ENCODE assay signal across 8 cellular contexts in the genomic region with DNA sequence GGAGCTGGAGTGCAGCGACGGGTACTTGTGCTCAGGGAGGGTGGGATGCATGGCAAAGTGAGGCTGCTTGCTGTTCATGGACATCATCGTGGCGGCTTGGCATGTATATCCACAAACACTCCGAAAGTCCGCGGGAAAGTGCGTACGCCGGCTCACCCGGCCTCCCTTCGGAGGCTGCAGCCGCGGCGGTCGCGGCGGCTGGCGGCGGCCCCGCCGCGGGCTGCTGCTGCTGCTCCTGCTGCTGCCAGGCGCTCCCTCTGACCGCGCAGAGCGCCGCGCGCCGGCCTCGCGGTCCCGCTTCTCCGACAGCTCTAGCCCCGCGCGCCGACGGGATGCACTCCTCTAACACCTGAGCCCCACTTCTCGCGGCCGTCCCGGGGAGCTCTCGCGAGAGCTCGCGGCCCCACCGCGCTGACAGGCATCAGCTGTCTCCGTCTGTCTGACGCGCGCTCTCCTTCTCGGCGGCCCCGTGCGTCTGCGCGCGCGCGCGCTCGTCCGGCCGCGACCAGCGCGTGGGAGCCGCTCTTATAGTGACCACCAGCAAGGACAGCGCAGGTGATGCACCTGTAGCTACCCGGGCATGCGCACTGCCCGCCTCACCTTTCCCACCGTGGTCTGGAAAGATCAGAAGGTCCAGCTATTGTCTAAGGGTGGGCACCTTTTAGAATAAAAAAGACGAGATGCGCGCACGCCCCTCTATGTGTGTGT. TPM values are rescaled to one million over a fixed set of nuclear protein-coding genes. Genes with fewer than 3 reads are reported as not detected.
DNase-seq lines count a peak whose midpoint lies in the region; ATAC-seq and TF ChIP-seq lines count a peak whose summit lies in the region.

A gene with protein sequence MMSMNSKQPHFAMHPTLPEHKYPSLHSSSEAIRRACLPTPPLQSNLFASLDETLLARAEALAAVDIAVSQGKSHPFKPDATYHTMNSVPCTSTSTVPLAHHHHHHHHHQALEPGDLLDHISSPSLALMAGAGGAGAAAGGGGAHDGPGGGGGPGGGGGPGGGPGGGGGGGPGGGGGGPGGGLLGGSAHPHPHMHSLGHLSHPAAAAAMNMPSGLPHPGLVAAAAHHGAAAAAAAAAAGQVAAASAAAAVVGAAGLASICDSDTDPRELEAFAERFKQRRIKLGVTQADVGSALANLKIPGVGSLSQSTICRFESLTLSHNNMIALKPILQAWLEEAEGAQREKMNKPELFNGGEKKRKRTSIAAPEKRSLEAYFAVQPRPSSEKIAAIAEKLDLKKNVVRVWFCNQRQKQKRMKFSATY (minus strand): TSS at position 313 of the 708 bp plus-strand sequence. CDS start 226 bp downstream, at position 87.

- no peaks in the 10 kb centered on the region for H3K36me3 Mint-ChIP-seq in T-cell
- peaks cover 5% of the 10 kb centered on the region for H3K36me3 Mint-ChIP-seq in stimulated activated effector memory CD8-positive, alpha-beta T cell treated with anti-CD3 and anti-CD28 coated beads, Interleukin-12 subunit alpha, Interleukin-12 subunit beta, amount 100 ng/mL, for 72 hours

- H3K9me3 Mint-ChIP-seq in T-cell, result peaks cover 0 to 4% (median 0%) of the 10 kb centered on the region in 3 donors
- H3K9me3 Mint-ChIP-seq in stimulated activated effector memory CD8-positive, alpha-beta T cell treated with anti-CD3 and anti-CD28 coated beads, Interleukin-12 subunit alpha, Interleukin-12 subunit beta, amount 100 ng/mL, for 72 hours, result no peaks in the 10 kb centered on the region

- peak within 1 kb of the TSS; percentile 75 to 81 (median 80) for H3K4me3 Mint-ChIP-seq in T-cell
- H3K4me3 Mint-ChIP-seq in stimulated activated effector memory CD8-positive, alpha-beta T cell treated with anti-CD3 and anti-CD28 coated beads, Interleukin-12 subunit alpha, Interleukin-12 subunit beta, amount 100 ng/mL, for 72 hours, result peak within 1 kb of the TSS; percentile 86

- peak within 1 kb of the TSS in 1 of 2 donors; percentile 66 for H3K27ac Mint-ChIP-seq in T-cell
- peak within 1 kb of the TSS; percentile 89 for H3K27ac Mint-ChIP-seq in stimulated activated effector memory CD8-positive, alpha-beta T cell treated with anti-CD3 and anti-CD28 coated beads, Interleukin-12 subunit alpha, Interleukin-12 subunit beta, amount 100 ng/mL, for 72 hours

- H3K27me3 Mint-ChIP-seq in T-cell, result peaks cover 82 to 90% of the 10 kb centered on the region in 2 donors

- H3K4me1 Mint-ChIP-seq in T-cell, result peaks cover 37 to 60% (median 41%) of the 10 kb centered on the region in 3 donors
- H3K4me1 Mint-ChIP-seq in stimulated activated effector memory CD8-positive, alpha-beta T cell treated with anti-CD3 and anti-CD28 coated beads, Interleukin-12 subunit alpha, Interleukin-12 subunit beta, amount 100 ng/mL, for 72 hours, result peaks cover 48% of the 10 kb centered on the region

- H3K27me3 ChIP-seq in brain microvascular endothelial cell (replicated peaks), result peaks cover 92% of the 10 kb centered on the region

- DNase-seq in GM10266 (ENCODE audit: extremely low spot score), result peak; percentile 93
- DNase-seq in HFF-Myc (ENCODE audit: extremely low read depth, low read depth), result no peak
- DNase-seq in NAMALWA (ENCODE audit: low spot score), result peak; percentile 88
- DNase-seq in T-cell, result peak in 31 of 34 experiments; percentile 22 to 59 (median 47)
- no peak for DNase-seq in brain microvascular endothelial cell
- peak; percentile 20 for DNase-seq in medulla oblongata (ENCODE audit: extremely low spot score)
- peak; percentile 34 to 73 for DNase-seq in stimulated activated effector memory CD8-positive, alpha-beta T cell treated with anti-CD3 and anti-CD28 coated beads, Interleukin-12 subunit alpha, Interleukin-12 subunit beta, amount 100 ng/mL, for 72 hours (ENCODE audit: low spot score in 2 of 2)
- DNase-seq in epidermal melanocyte (ENCODE audit: insufficient read length, low spot score), result no peak

- no peak within 1 kb of the TSS for H3K27ac ChIP-seq in brain microvascular endothelial cell

- POLR2A ChIA-PET in T-cell (lab: Charles Lee), result no interaction called here

- H3K36me3 ChIP-seq in brain microvascular endothelial cell (replicated peaks), result no peaks in the 10 kb centered on the region

- 0 out of 2 replicates have a peak within 1 kb of the TSS, but pooled peaks have one; percentile 9 for H3K4me3 ChIP-seq in HFF-Myc (replicated peaks; ENCODE audit: low read depth, low read length)
- H3K4me3 ChIP-seq in brain microvascular endothelial cell (ENCODE audit: low read depth, low read length), result peak within 1 kb of the TSS; percentile 30

- peak; percentile 60 to 79 (median 70) for ATAC-seq in T-cell (replicated peaks in 1 of 4)
- peak; percentile 87 for ATAC-seq in stimulated activated effector memory CD8-positive, alpha-beta T cell treated with anti-CD3 and anti-CD28 coated beads, Interleukin-12 subunit alpha, Interleukin-12 subunit beta, amount 100 ng/mL, for 72 hours

- in situ Hi-C loops in brain microvascular endothelial cell (cut with HindIII; ENCODE audit: low pct_ligation_motif_present, low sequenced_read_pairs), result no loop called here

- CTCF ChIA-PET in T-cell (lab: Charles Lee), result no interaction called here

- TF ChIP-seq CTCF in GM10266 (IDR thresholded peaks at IDR 0.05; ENCODE audit: control insufficient read depth, insufficient read depth, low read depth, missing control alignments), result no peak
- TF ChIP-seq CTCF in HFF-Myc (IDR thresholded peaks at IDR 0.05; ENCODE audit: low read depth, low read length, missing control alignments), result no peak
- no peak for TF ChIP-seq CTCF in brain microvascular endothelial cell (IDR thresholded peaks at IDR 0.05; ENCODE audit: low read depth, low read length, missing control alignments)

RNA-seq across cellular contexts. Expression of the gene that starts here (rescaled TPM):
- under 1 TPM in 4 of 5 donors, not detected in 1; 0.07 to 0.13 (median 0.10) TPM for total RNA-seq in T-cell

Comparison
In these comparisons a context has a peak if more than half of its experiments do, and no peak if none do; other contexts are left out.
1. Peak in DNase-seq and ATAC-seq in T-cell; RNA of the gene not detected or under 1 TPM.
2. DNase-seq: peak in GM10266 (single experiment), NAMALWA (single experiment), medulla oblongata (single experiment) and stimulated activated effector memory CD8-positive, alpha-beta T cell treated with anti-CD3 and anti-CD28 coated beads, Interleukin-12 subunit alpha, Interleukin-12 subunit beta, amount 100 ng/mL, for 72 hours (2 of 2); none in HFF-Myc (single experiment), brain microvascular endothelial cell (single experiment) and epidermal melanocyte (single experiment).